Comparison of ENCODE assay signal across 25 cellular contexts in the genomic region with DNA sequence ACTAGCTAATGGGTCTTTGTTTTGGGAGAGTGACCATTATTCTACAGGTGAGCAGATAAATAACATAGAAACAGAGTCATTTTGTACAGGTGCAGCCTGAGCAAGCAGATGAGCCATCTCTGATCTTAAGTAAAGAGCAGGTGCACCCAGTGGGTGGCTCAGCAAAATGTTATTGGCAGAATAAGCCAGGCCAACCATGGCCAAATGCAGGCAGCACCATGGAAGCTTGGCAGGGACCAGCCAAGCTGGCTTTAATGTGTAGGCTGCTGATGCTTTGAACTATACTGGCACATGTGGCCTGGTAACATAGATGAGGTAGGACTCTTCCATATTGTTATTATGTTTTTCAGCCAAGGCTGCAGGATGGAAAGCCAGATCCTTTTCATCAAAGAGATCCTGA.
"Had no signal": no experiment of that assay in that cellular context is flagged by ENCODE, and none has a peak within 500 bp of the region (broad histone marks: within the 10 kb centered on the region; RNA-seq: fewer than 3 reads in every experiment).

No MANE protein-coding gene starts in this region.

- ATAC-seq: effector memory CD8-positive, alpha-beta T cell; esophagus mucosa; lower lobe of right lung; naive thymus-derived CD8-positive, alpha-beta T cell; stimulated activated memory B cell treated with anti-CD40 and anti-IgM and Interleukin-4, amounts not matched to agents 10 μg/mL and 1 μg/mL and 100 μg/mL, for 72 hours had no signal

- H3K36me3 ChIP-seq: adrenal gland, ascending aorta, brain microvascular endothelial cell, colonic mucosa, lower lobe of right lung, neural progenitor cell, sigmoid colon, vagina had no signal

- H3K4me1 ChIP-seq: adrenal gland, ascending aorta, colonic mucosa, lower lobe of right lung, neural progenitor cell, vagina had no signal

- H3K4me3 ChIP-seq: adrenal gland, ascending aorta, colonic mucosa, dorsolateral prefrontal cortex, lower lobe of right lung, neural progenitor cell, sigmoid colon, smooth muscle cell, vagina had no signal

- H3K27ac ChIP-seq: adrenal gland, ascending aorta, brain microvascular endothelial cell, colonic mucosa, lower lobe of right lung, neural progenitor cell, sigmoid colon, vagina had no signal

- DNase-seq: activated CD4-positive, alpha-beta T cell treated with anti-CD3 and anti-CD28 coated beads for 1 hour; activated CD4-positive, alpha-beta T cell treated with anti-CD3 and anti-CD28 coated beads, Interleukin-2, amount 50 U/mL, for 4 hours; activated CD8-positive, alpha-beta memory T cell treated with anti-CD3 and anti-CD28 coated beads for 24 hours; activated CD8-positive, alpha-beta memory T cell treated with anti-CD3 and anti-CD28 coated beads, Interleukin-2, amount 50 U/mL, for 4 hours; activated naive CD4-positive, alpha-beta T cell; activated T-cell treated with anti-CD3 and anti-CD28 coated beads, Interleukin-2, amount 50 U/mL, for 24 hours; adrenal gland; brain microvascular endothelial cell; colonic mucosa; effector memory CD8-positive, alpha-beta T cell; foreskin melanocyte; kidney; lower lobe of right lung; naive thymus-derived CD8-positive, alpha-beta T cell; retina; sigmoid colon; stimulated activated CD4-positive, alpha-beta T cell treated with anti-CD3 and anti-CD28 coated beads, Interleukin-15, amount 100 ng/mL, for 24 hours; trophoblast cell had no signal

- H3K9me3 ChIP-seq: adrenal gland, ascending aorta, colonic mucosa, lower lobe of right lung, vagina had no signal

- H3K27me3 ChIP-seq: adrenal gland, ascending aorta, brain microvascular endothelial cell, colonic mucosa, dorsolateral prefrontal cortex, neural progenitor cell, sigmoid colon, vagina had no signal
